ENCODE assay signal across 24 cellular contexts in the genomic region with DNA sequence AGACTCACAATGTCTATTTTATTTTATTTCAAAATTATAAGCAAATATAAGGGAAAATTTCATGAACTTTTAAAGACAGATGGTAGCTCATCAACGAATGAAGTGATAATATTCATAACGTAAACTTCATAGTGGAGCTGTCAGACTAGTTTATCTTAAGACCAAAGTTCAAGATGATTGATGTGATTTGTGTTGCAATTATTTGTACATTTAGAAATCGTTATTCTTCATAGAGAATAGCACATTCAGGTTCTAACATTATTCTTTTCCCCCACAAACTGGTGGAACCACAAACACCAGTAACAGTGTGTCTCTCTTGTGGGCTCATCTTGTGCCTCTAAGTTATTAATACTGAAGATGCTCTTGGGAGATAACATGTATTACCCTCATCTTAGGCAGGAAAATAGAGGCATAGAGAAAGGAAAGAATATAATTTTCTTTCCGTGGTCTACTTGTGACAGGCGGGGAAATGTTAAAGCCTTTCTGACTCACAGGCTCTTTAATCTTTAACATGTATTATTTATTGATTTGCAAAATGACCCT. TPM values are rescaled to one million over a fixed set of nuclear protein-coding genes. Genes with fewer than 3 reads are reported as not detected.
DNase-seq lines count a peak whose midpoint lies in the region; ATAC-seq, FAIRE-seq and TF ChIP-seq lines count a peak whose summit lies in the region.
"Had no signal": no experiment of that assay in that cellular context is flagged by ENCODE, and none has a peak within 500 bp of the region (broad histone marks: within the 10 kb centered on the region; RNA-seq: fewer than 3 reads in every experiment).

No MANE protein-coding gene starts in this region.

- in situ Hi-C loops in HepG2 (cut with HindIII; ENCODE audit: extremely low pct_ligation_motif_present, low pct_unique_long_range_greater_than_20kb) (loop anchor here (5.0 to 10.0 kb wide), 2 partner anchors 101 to 177 kb away; no protein-coding TSS in a partner anchor), K562 (cut with MboI) (no loop called here)

- H3K4me1 Mint-ChIP-seq in natural killer cell = peaks cover 71 to 78% of the 10 kb centered on the region in 2 donors

- DNase-seq in HepG2 (ENCODE audit: low spot score) (no peak), K562 (ENCODE audit: extremely low read depth in 1 of 4, low spot score in 3 of 4) (no peak), natural killer cell (no peak), SW 1271 (lab: John Stamatoyannopoulos, UW) (no peak), NCI-H2196 (lab: John Stamatoyannopoulos, UW; ENCODE audit: unreplicated experiment) (no peak), middle frontal gyrus (ENCODE audit: extremely low spot score, low spot score) (no peak), NCI-H82 (lab: John Stamatoyannopoulos, UW) (no peak)
- DNase-seq: DMS53, EL, H9, HFFc6, KBM-7, NCI-H1092, NCI-H1436, NCI-H1930, NCI-H226, NCI-H510A treated with DMSO at 0.1 percent for 48 hours, OCI-M1 had no signal

- H3K27me3 ChIP-seq in liver (ENCODE audit: control insufficient read depth in 4 of 4, insufficient read depth in 4 of 4, low read length in 3 of 4) (no peaks in the 10 kb centered on the region), HepG2 (ENCODE audit: control insufficient read depth in 1 of 2, insufficient read depth in 2 of 2, low read length in 2 of 2) (no peaks in the 10 kb centered on the region), K562 (ENCODE audit: control insufficient read depth in 2 of 2, insufficient read depth in 2 of 2, low read length in 2 of 2) (no peaks in the 10 kb centered on the region)
- H3K27me3 ChIP-seq: SJSA1 had no signal

- peaks cover 23% of the 10 kb centered on the region for H3K79me2 ChIP-seq in HepG2 (ENCODE audit: insufficient read depth, low read length)
- no peaks in the 10 kb centered on the region for H3K79me2 ChIP-seq in K562 (ENCODE audit: control insufficient read depth, insufficient read depth, low read length)

- H4K20me1 ChIP-seq in HepG2 (ENCODE audit: insufficient read depth, low read length) = no peaks in the 10 kb centered on the region
- no peaks in the 10 kb centered on the region for H4K20me1 ChIP-seq in K562 (replicated peaks; ENCODE audit: control insufficient read depth, insufficient read depth, low read length)

- BruUV-seq in HepG2 (replicated peaks; lab: Mats Ljungman, UMichigan) = no TSS peak
- no TSS peak for BruUV-seq in K562 (replicated peaks; lab: Mats Ljungman, UMichigan)

- H2AFZ ChIP-seq in HepG2 (ENCODE audit: low read length) (no peak overlapping the region), K562 (ENCODE audit: low read depth, low read length) (no peak overlapping the region)

- H3K4me3 ChIP-seq in liver (ENCODE audit: low read depth in 1 of 3, low read length in 3 of 3) = no peak overlapping the region
- no peak overlapping the region for H3K4me3 ChIP-seq in HepG2 (replicated peaks in 1 of 3; ENCODE audit: insufficient read depth in 1 of 3, low read depth in 2 of 3, low read length in 3 of 3)
- H3K4me3 ChIP-seq in K562 = no peak overlapping the region
- H3K4me3 ChIP-seq: SJSA1 had no signal

- no peak overlapping the region for H3K4me3 Mint-ChIP-seq in natural killer cell
- H3K4me3 Mint-ChIP-seq: H9, HFFc6 had no signal

- FAIRE-seq in HepG2 (lab: Jason Lieb, UNC) (no peak), K562 (lab: Jason Lieb, UNC) (no peak)
- FAIRE-seq: D721Med, RCC 7860 had no signal

- H3K9me3 Mint-ChIP-seq in natural killer cell = no peaks in the 10 kb centered on the region
- H3K9me3 Mint-ChIP-seq: H9, HFFc6 had no signal

- H3K4me2 ChIP-seq in HepG2 (ENCODE audit: low read depth, low read length) = no peak overlapping the region
- no peak overlapping the region for H3K4me2 ChIP-seq in K562 (ENCODE audit: insufficient read depth, low read length)

- H3K9me3 ChIP-seq in liver (ENCODE audit: control insufficient read depth in 4 of 4, low read length in 3 of 4) (no peaks in the 10 kb centered on the region), HepG2 (ENCODE audit: low read length) (no peaks in the 10 kb centered on the region), K562 (replicated peaks; ENCODE audit: control insufficient read depth, insufficient read depth, low read depth, low read length) (no peaks in the 10 kb centered on the region)
- H3K9me3 ChIP-seq: SJSA1 had no signal

- no peaks in the 10 kb centered on the region for H3K27me3 Mint-ChIP-seq in natural killer cell (ENCODE audit: low read depth in 2 of 2)

- H3K27ac ChIP-seq in liver (ENCODE audit: low read depth in 1 of 2, low read length in 2 of 2) (peak overlapping the region; percentile 7 to 20), HepG2 (ENCODE audit: extremely low read length, insufficient read depth, low read length) (no peak overlapping the region), K562 (ENCODE audit: extremely low read depth, low read depth, low read length) (no peak overlapping the region)
- H3K27ac ChIP-seq: C4-2B, SJSA1 had no signal

- no peaks in the 10 kb centered on the region for H3K36me3 Mint-ChIP-seq in natural killer cell

- CTCF ChIA-PET in HepG2 (lab: Yijun Ruan, JAX; ENCODE audit: low intra/inter-chr PET ratio, low total read pairs) = no interaction called here
- CTCF ChIA-PET in K562 (lab: Yijun Ruan, JAX; ENCODE audit: low intra/inter-chr PET ratio) = no interaction called here

- 41% methylated on average over 5 of the region's 5 CpGs for WGBS in liver
- WGBS in HepG2 (ENCODE audit: low lambda C conversion rate) = 74% methylated on average over 5 of the region's 5 CpGs
- 33% methylated on average over 5 of the region's 5 CpGs for WGBS in K562 (ENCODE audit: insufficient coverage, low coverage, missing lambda C conversion rate)

- no peak for TF ChIP-seq CTCF in liver (IDR thresholded peaks at IDR 0.05; ENCODE audit: low read depth, low read length, missing input control)
- TF ChIP-seq CTCF in HepG2 (CRISPR knock-in tag; IDR thresholded peaks at IDR 0.05) = no peak
- no peak for TF ChIP-seq CTCF in K562 (IDR thresholded peaks at IDR 0.05 in 2 of 3, conservative IDR thresholded peaks at IDR 0.05 in 1 of 3; ENCODE audit: insufficient read depth in 2 of 3, low read depth in 1 of 3, low read length in 3 of 3)
- TF ChIP-seq CTCF in natural killer cell (IDR thresholded peaks at IDR 0.05) = no peak

- TF ChIP-seq EP300 in HepG2 (IDR thresholded peaks at IDR 0.05; ENCODE audit: low read depth in 2 of 2, low read length in 2 of 2) = no peak
- TF ChIP-seq EP300 in HepG2 (CRISPR knock-in tag; IDR thresholded peaks at IDR 0.05; ENCODE audit: borderline replicate concordance) = no peak
- TF ChIP-seq EP300 in K562 (IDR thresholded peaks at IDR 0.05; ENCODE audit: low read length) = no peak

- TF ChIP-seq RAD21 in liver (IDR thresholded peaks at IDR 0.05) = no peak
- TF ChIP-seq RAD21 in HepG2 (CRISPR knock-in tag; IDR thresholded peaks at IDR 0.05) = no peak
- TF ChIP-seq RAD21 in K562 (CRISPR knock-in tag; conservative IDR thresholded peaks at IDR 0.05 in 1 of 2, IDR thresholded peaks at IDR 0.05 in 1 of 2) = no peak

- TF ChIP-seq POLR2A in HepG2 (IDR thresholded peaks at IDR 0.05; ENCODE audit: insufficient read depth in 1 of 2, low read depth in 2 of 2, low read length in 2 of 2) (no peak), K562 (conservative IDR thresholded peaks at IDR 0.05) (no peak)

- no peaks in the 10 kb centered on the region for H3K9me1 ChIP-seq in K562 (ENCODE audit: control insufficient read depth, insufficient read depth, low read length)

- H3K9ac ChIP-seq in liver (ENCODE audit: low read depth in 1 of 2, low read length in 2 of 2) (peak overlapping the region in 1 of 2 donors; percentile 33), HepG2 (ENCODE audit: insufficient read depth, low read depth, low read length) (no peak overlapping the region), K562 (ENCODE audit: insufficient read depth in 1 of 2, low read depth in 2 of 2, low read length in 2 of 2) (no peak overlapping the region)

- H3K27ac Mint-ChIP-seq in natural killer cell = peak overlapping the region; percentile 5 to 24
- H3K27ac Mint-ChIP-seq: H9, HFFc6 had no signal

- H3K4me1 ChIP-seq in liver (ENCODE audit: control insufficient read depth in 4 of 4, insufficient read depth in 4 of 4, low read length in 3 of 4) (peaks cover 1 to 36% (median 21%) of the 10 kb centered on the region in 4 donors), HepG2 (ENCODE audit: insufficient read depth, low read length) (peaks cover 21% of the 10 kb centered on the region), K562 (replicated peaks in 1 of 2; ENCODE audit: control insufficient read depth in 2 of 2, insufficient read depth in 2 of 2, low read length in 2 of 2) (no peaks in the 10 kb centered on the region)

- H3K36me3 ChIP-seq in liver (ENCODE audit: control insufficient read depth in 4 of 4, insufficient read depth in 3 of 4, low read depth in 1 of 4, low read length in 3 of 4) (no peaks in the 10 kb centered on the region), HepG2 (replicated peaks in 1 of 2; ENCODE audit: control insufficient read depth in 1 of 2, insufficient read depth in 2 of 2, low read length in 2 of 2) (no peaks in the 10 kb centered on the region), K562 (ENCODE audit: control insufficient read depth, insufficient read depth, low read length) (no peaks in the 10 kb centered on the region)

- no peak for ATAC-seq in HepG2
- ATAC-seq in K562 = no peak
- ATAC-seq in natural killer cell = peak; percentile 60 to 74 (median 65)
- ATAC-seq: Right ventricle myocardium inferior had no signal

- intact Hi-C loops in HepG2 (cut with micrococcal nuclease; ENCODE audit: unreplicated experiment) = no loop called here
- intact Hi-C loops in K562 (cut with micrococcal nuclease) = no loop called here
- intact Hi-C loops in natural killer cell (cut with micrococcal nuclease) = loop anchor here (5.0 kb wide), 1 partner anchor 33 kb away; no protein-coding TSS in a partner anchor

- POLR2A ChIA-PET in HepG2 (lab: Yijun Ruan, JAX) = no interaction called here
- POLR2A ChIA-PET in K562 (lab: Yijun Ruan, JAX) = interaction anchor here (0.6 to 1.1 kb wide), 2 partner anchors 11 to 157 kb away, joined by 3 read pairs; no protein-coding TSS in a partner anchor

RNA-seq across cellular contexts. Expression of a gene that starts 37.0 kb away (rescaled TPM):
- total RNA-seq in liver (10 to 100 TPM in 1 of 2 donors, 1 to 10 TPM in 1; 6.5 to 18.2 TPM), HepG2 (2016; rRNA removed; fragmentation: Illumina TruSeq; extraction: Trizol) (17.2 and 17.4 TPM in 2 replicates), K562 (2014; rRNA removed) (5.6 and 6.7 TPM in 2 replicates), K562 (2014; rRNA removed; fragmentation: Illumina TruSeq; extraction: Trizol) (12.0 and 13.9 TPM in 2 replicates), K562 (2015; rRNA removed; fragmentation: Illumina TruSeq; extraction: Trizol) (11.6 and 13.1 TPM in 2 replicates), K562 (2021) (14.1 and 15.1 TPM in 2 replicates), natural killer cell (100 to 1,000 TPM; 125 to 158 (median 146) TPM)
- polyA plus RNA-seq in liver (10 to 100 TPM in 1 of 2 donors, 1 to 10 TPM in 1; 5.6 to 17.7 TPM), HepG2 (2011; rRNA removed) (10.3 and 13.3 TPM in 2 replicates), K562 (2011; rRNA removed) (14.8 and 16.7 TPM in 2 replicates), K562 (2014; fragmentation: Illumina TruSeq; extraction: Trizol) (7.0 and 9.7 TPM in 2 replicates), K562 (2014; fragmentation: Nextera tagmentation; extraction: Ambion mirVana) (1 to 10 TPM; 2.7 to 2.9 TPM), K562 (2014; rRNA removed) (3.1 and 4.0 TPM in 2 replicates)
- 69.9 and 70.2 TPM in 2 replicates for total RNA-seq in HepG2 (2016; cell fraction: cytosol; rRNA removed; fragmentation: Illumina TruSeq; extraction: Trizol; ENCODE audit: low read depth)
- total RNA-seq in HepG2 (2016; cell fraction: insoluble cytoplasmic fraction; rRNA removed; fragmentation: Illumina TruSeq; extraction: Trizol) = 16.5 and 16.8 TPM in 2 replicates
- 51.3 and 63.0 TPM in 2 replicates for total RNA-seq in HepG2 (2016; cell fraction: membrane; rRNA removed; fragmentation: Illumina TruSeq; extraction: Trizol)
- total RNA-seq in HepG2 (2016; cell fraction: nucleus; rRNA removed; fragmentation: Illumina TruSeq; extraction: Trizol) = 32.8 and 34.4 TPM in 2 replicates
- polyA plus RNA-seq in HepG2 (2011; cell fraction: cytosol; rRNA removed) = 5.2 and 10.1 TPM in 2 replicates
- 3.7 and 4.9 TPM in 2 replicates for polyA plus RNA-seq in HepG2 (2011; cell fraction: nucleus; rRNA removed)
- polyA plus RNA-seq in HepG2 (2012) = 8.4 and 10.2 TPM in 2 replicates
- 2.9 and 3.1 TPM in 2 replicates for polyA plus RNA-seq in HepG2 (2016; cell fraction: cytosol; fragmentation: Illumina TruSeq; extraction: Trizol; ENCODE audit: low read depth)
- 16.8 and 17.9 TPM in 2 replicates for polyA plus RNA-seq in HepG2 (2016; cell fraction: insoluble cytoplasmic fraction; fragmentation: Illumina TruSeq; extraction: Trizol; ENCODE audit: low read depth)
- polyA plus RNA-seq in HepG2 (2016; cell fraction: membrane; fragmentation: Illumina TruSeq; extraction: Trizol; ENCODE audit: low read depth) = 8.0 and 10.5 TPM in 2 replicates
- polyA plus RNA-seq in HepG2 (2016; cell fraction: nucleus; fragmentation: Illumina TruSeq; extraction: Trizol; ENCODE audit: insufficient read depth, low read depth) = 12.8 and 13.0 TPM in 2 replicates
- polyA minus RNA-seq in HepG2 (2011; rRNA and poly(A)+ RNA removed; ENCODE audit: low replicate concordance) = 6.3 and 10.3 TPM in 2 replicates
- 17.7 and 24.0 TPM in 2 replicates for polyA minus RNA-seq in HepG2 (2011; cell fraction: cytosol; rRNA and poly(A)+ RNA removed)
- polyA minus RNA-seq in HepG2 (2011; cell fraction: nucleus; rRNA and poly(A)+ RNA removed) = 59.5 and 72.5 TPM in 2 replicates
- total RNA-seq in K562 (2011; cell fraction: chromatin; rRNA removed; ENCODE audit: low replicate concordance) = 14.7 and 55.1 TPM in 2 replicates
- total RNA-seq in K562 (2011; cell fraction: nucleolus; rRNA removed) = 6.0 and 8.9 TPM in 2 replicates
- total RNA-seq in K562 (2011; cell fraction: nucleoplasm; rRNA removed) = 11.3 and 12.2 TPM in 2 replicates
- 3.2 and 6.6 TPM in 2 replicates for polyA plus RNA-seq in K562 (2011; cell fraction: cytosol; rRNA removed)
- 4.8 and 9.8 TPM in 2 replicates for polyA plus RNA-seq in K562 (2011; cell fraction: nucleus; rRNA removed)
- 5.9 and 7.7 TPM in 2 replicates for polyA plus RNA-seq in K562 (2012)
- polyA minus RNA-seq in K562 (2011; rRNA and poly(A)+ RNA removed) = 31.4 and 46.2 TPM in 2 replicates
- polyA minus RNA-seq in K562 (2011; cell fraction: cytosol; rRNA and poly(A)+ RNA removed) = 10.7 and 26.6 TPM in 2 replicates
- 18.3 and 50.9 TPM in 2 replicates for polyA minus RNA-seq in K562 (2011; cell fraction: nucleus; rRNA and poly(A)+ RNA removed)

Comparison
In these comparisons a context has a peak if more than half of its experiments do, and no peak if none do; other contexts are left out.
1. H3K27ac ChIP-seq: peak in liver (2 of 2); none in HepG2 (single experiment) and K562 (single experiment).
2. ATAC-seq: peak in natural killer cell (3 of 3); none in HepG2 (single experiment) and K562 (single experiment).